In genomic region chrY:13127057-13127456, GRCh38 we compare ENCODE assay signal across 18 cellular contexts.
DNase-seq lines count a peak whose midpoint lies in the region; ATAC-seq, FAIRE-seq and TF ChIP-seq lines count a peak whose summit lies in the region.
"Had no signal": no experiment of that assay in that cellular context is flagged by ENCODE, and none has a peak within 500 bp of the region (broad histone marks: within the 10 kb centered on the region; RNA-seq: fewer than 3 reads in every experiment).

No MANE protein-coding gene starts in this region.

- DNase-seq in GM12891 (ENCODE audit: insufficient read length, low spot score) (no peak), KBM-7 (peak; percentile 66), NCI-H1436 (lab: John Stamatoyannopoulos, UW) (no peak), foreskin melanocyte (no peak), amniotic stem cell (lab: John Stamatoyannopoulos, UW) (no peak)
- DNase-seq: activated CD8-positive, alpha-beta T cell treated with anti-CD3 and anti-CD28 coated beads for 36 hours; lower lobe of right lung; naive B cell; NCI-H1417; NCI-H2227 treated with DMSO at 0.1 percent for 48 hours; ovary; sigmoid colon; stimulated activated CD4-positive, alpha-beta T cell treated with anti-CD3 and anti-CD28 coated beads, Interleukin-1b, Interleukin-23, amount 100 ng/mL, for 48 hours; substantia nigra had no signal

- no peak for TF ChIP-seq POLR2A in GM12891 (IDR thresholded peaks at IDR 0.05; ENCODE audit: low read depth, low read length)

- in situ Hi-C loops in KBM-7 (cut with MboI; ENCODE audit: low pct_unique_long_range_greater_than_20kb, low sequenced_read_pairs), result no loop called here

- peak; percentile 95 for FAIRE-seq in GM12891 (lab: Jason Lieb, UNC)
- FAIRE-seq: A549 had no signal

- ATAC-seq in GM21447 (IDR thresholded peaks at IDR 0.05; ENCODE audit: unreplicated experiment), result peak; percentile 89
- peak; percentile 87 for ATAC-seq in HG03045 (IDR thresholded peaks at IDR 0.05; ENCODE audit: unreplicated experiment)
- no peak for ATAC-seq in GM19463 (IDR thresholded peaks at IDR 0.05; ENCODE audit: unreplicated experiment)
- ATAC-seq: A549; activated CD8-positive, alpha-beta T cell treated with anti-CD3 and anti-CD28 coated beads for 36 hours; lower lobe of right lung had no signal

TF ChIP-seq in GM12891, 5 proteins besides CTCF, POLR2A, EP300 and RAD21:
- TF ChIP-seq SPI1 (IDR thresholded peaks at IDR 0.05; ENCODE audit: low read depth, low read length) (peak; percentile 77), PAX5 (IDR thresholded peaks at IDR 0.05; ENCODE audit: insufficient read depth, low read length, severe bottlenecking) (no peak)
